ENCODE assay signal across 17 cellular contexts in genomic region chr1:55965981-55966461, GRCh38.
DNase-seq lines count a peak whose midpoint lies in the region; ATAC-seq, FAIRE-seq and TF ChIP-seq lines count a peak whose summit lies in the region.
"Had no signal": no experiment of that assay in that cellular context is flagged by ENCODE, and none has a peak within 500 bp of the region (broad histone marks: within the 10 kb centered on the region; RNA-seq: fewer than 3 reads in every experiment).

No MANE protein-coding gene starts in this region.

- H3K4me1 ChIP-seq in osteoblast (ENCODE audit: insufficient read depth, low read length): peaks cover 7% of the 10 kb centered on the region

- H3K36me3 ChIP-seq in osteoblast (ENCODE audit: insufficient read depth, low read length): no peaks in the 10 kb centered on the region

- no peak overlapping the region for H2AFZ ChIP-seq in osteoblast (ENCODE audit: low read length)

- FAIRE-seq in RCC 7860 (lab: Jason Lieb, UNC): peak; percentile 96
- FAIRE-seq: TTC549 had no signal

- no peaks in the 10 kb centered on the region for H3K9me3 ChIP-seq in osteoblast (ENCODE audit: low read depth, low read length)

- no peak for TF ChIP-seq CTCF in osteoblast (IDR thresholded peaks at IDR 0.05; ENCODE audit: extremely low read depth, low read depth, low read length)

- H3K27me3 ChIP-seq in osteoblast (ENCODE audit: insufficient read depth, low read length): no peaks in the 10 kb centered on the region

- H3K4me3 ChIP-seq in osteoblast (ENCODE audit: insufficient read depth, low read length): peak overlapping the region; percentile 7

- H3K79me2 ChIP-seq in osteoblast (ENCODE audit: insufficient read depth, low read length): no peaks in the 10 kb centered on the region

- peak; percentile 68 for DNase-seq in EH (ENCODE audit: low read depth)
- peak; percentile 21 for DNase-seq in RCC 7860 (ENCODE audit: low spot score)
- DNase-seq in epithelial cell of prostate (ENCODE audit: low read depth, low spot score): peak; percentile 48
- peak; percentile 23 for DNase-seq in osteoblast (ENCODE audit: insufficient read length, low spot score, missing footprints)
- no peak for DNase-seq in retina
- no peak for DNase-seq in NCI-H1436 treated with DMSO at 0.1 percent for 48 hours (lab: John Stamatoyannopoulos, UW)
- DNase-seq: activated CD8-positive, alpha-beta T cell treated with anti-CD3 and anti-CD28 coated beads for 36 hours; activated naive CD8-positive, alpha-beta T cell treated with anti-CD3 and anti-CD28 coated beads, Interleukin-2, amount 50 U/mL, for 24 hours; GF-D8; head of caudate nucleus; Kasumi-1; left cardiac atrium; NCI-H1694; stimulated activated naive CD8-positive, alpha-beta T cell treated with anti-CD3 and anti-CD28 coated beads, Interleukin-15, Interleukin-2, amounts not matched to agents 100 U/mL and 50 U/mL, for 24 hours had no signal

- ATAC-seq in GM18867 (IDR thresholded peaks at IDR 0.05; ENCODE audit: unreplicated experiment) (no peak), HG03196 (IDR thresholded peaks at IDR 0.05; ENCODE audit: unreplicated experiment) (no peak)
- ATAC-seq: activated CD8-positive, alpha-beta T cell treated with anti-CD3 and anti-CD28 coated beads for 36 hours; activated naive CD8-positive, alpha-beta T cell treated with anti-CD3 and anti-CD28 coated beads, Interleukin-2, amount 50 U/mL, for 24 hours; left cardiac atrium; stimulated activated naive CD8-positive, alpha-beta T cell treated with anti-CD3 and anti-CD28 coated beads, Interleukin-15, Interleukin-2, amounts not matched to agents 100 U/mL and 50 U/mL, for 24 hours had no signal

- H4K20me1 ChIP-seq in osteoblast (ENCODE audit: insufficient read depth, low read length): no peaks in the 10 kb centered on the region

- no peak overlapping the region for H3K27ac ChIP-seq in epithelial cell of prostate
- no peak overlapping the region for H3K27ac ChIP-seq in osteoblast (ENCODE audit: low read depth, low read length)

- H3K4me2 ChIP-seq in osteoblast (ENCODE audit: insufficient read depth, low read length): peak overlapping the region; percentile 53

Comparison
In these comparisons a context has a peak if more than half of its experiments do, and no peak if none do; other contexts are left out.
1. DNase-seq: peak in EH (single experiment), RCC 7860 (single experiment), epithelial cell of prostate (single experiment) and osteoblast (single experiment); none in retina (single experiment) and NCI-H1436 treated with DMSO at 0.1 percent for 48 hours (single experiment).